In genomic region chr6:46491789-46492547, GRCh38 we compare ENCODE assay signal across 8 cellular contexts.
DNase-seq lines count a peak whose midpoint lies in the region; ATAC-seq lines count a peak whose summit lies in the region.

No MANE protein-coding gene starts in this region.

- ATAC-seq in HG02943 (IDR thresholded peaks at IDR 0.05; ENCODE audit: low read depth, unreplicated experiment), result peak; percentile 64
- peak; percentile 76 for ATAC-seq in stimulated activated effector memory CD8-positive, alpha-beta T cell treated with anti-CD3 and anti-CD28 coated beads, Interleukin-12 subunit alpha, Interleukin-12 subunit beta, amount 100 ng/mL, for 72 hours

- peaks cover 11% of the 10 kb centered on the region for H3K4me1 Mint-ChIP-seq in dendritic cell treated with granulocyte-macrophage colony-stimulating factor and Interleukin-4, amounts not matched to agents 40 ng/mL and 50 ng/mL, for 4 days (ENCODE audit: low read depth)
- H3K4me1 Mint-ChIP-seq in stimulated activated effector memory CD8-positive, alpha-beta T cell treated with anti-CD3 and anti-CD28 coated beads, Interleukin-12 subunit alpha, Interleukin-12 subunit beta, amount 100 ng/mL, for 72 hours, result no peaks in the 10 kb centered on the region

- H3K9me3 Mint-ChIP-seq in dendritic cell treated with granulocyte-macrophage colony-stimulating factor and Interleukin-4, amounts not matched to agents 40 ng/mL and 50 ng/mL, for 4 days, result no peaks in the 10 kb centered on the region
- no peaks in the 10 kb centered on the region for H3K9me3 Mint-ChIP-seq in stimulated activated effector memory CD8-positive, alpha-beta T cell treated with anti-CD3 and anti-CD28 coated beads, Interleukin-12 subunit alpha, Interleukin-12 subunit beta, amount 100 ng/mL, for 72 hours

- peaks cover 63% of the 10 kb centered on the region for H3K27me3 Mint-ChIP-seq in dendritic cell treated with granulocyte-macrophage colony-stimulating factor and Interleukin-4, amounts not matched to agents 40 ng/mL and 50 ng/mL, for 4 days

- H3K36me3 Mint-ChIP-seq in dendritic cell treated with granulocyte-macrophage colony-stimulating factor and Interleukin-4, amounts not matched to agents 40 ng/mL and 50 ng/mL, for 4 days (ENCODE audit: low read depth), result no peaks in the 10 kb centered on the region
- no peaks in the 10 kb centered on the region for H3K36me3 Mint-ChIP-seq in stimulated activated effector memory CD8-positive, alpha-beta T cell treated with anti-CD3 and anti-CD28 coated beads, Interleukin-12 subunit alpha, Interleukin-12 subunit beta, amount 100 ng/mL, for 72 hours

- H3K27ac Mint-ChIP-seq in dendritic cell treated with granulocyte-macrophage colony-stimulating factor and Interleukin-4, amounts not matched to agents 40 ng/mL and 50 ng/mL, for 4 days, result no peak overlapping the region
- no peak overlapping the region for H3K27ac Mint-ChIP-seq in stimulated activated effector memory CD8-positive, alpha-beta T cell treated with anti-CD3 and anti-CD28 coated beads, Interleukin-12 subunit alpha, Interleukin-12 subunit beta, amount 100 ng/mL, for 72 hours

- H3K4me3 Mint-ChIP-seq in dendritic cell treated with granulocyte-macrophage colony-stimulating factor and Interleukin-4, amounts not matched to agents 40 ng/mL and 50 ng/mL, for 4 days, result peak overlapping the region; percentile 76
- H3K4me3 Mint-ChIP-seq in stimulated activated effector memory CD8-positive, alpha-beta T cell treated with anti-CD3 and anti-CD28 coated beads, Interleukin-12 subunit alpha, Interleukin-12 subunit beta, amount 100 ng/mL, for 72 hours, result peak overlapping the region; percentile 46

- intact Hi-C loops in dendritic cell treated with granulocyte-macrophage colony-stimulating factor and Interleukin-4, amounts not matched to agents 40 ng/mL and 50 ng/mL, for 4 days (cut with micrococcal nuclease), result no loop called here

- no peaks in the 10 kb centered on the region for H3K27me3 ChIP-seq in layer of hippocampus (ENCODE audit: control insufficient read depth, insufficient read depth, low read length)

- peak overlapping the region; percentile 84 for H3K27ac ChIP-seq in layer of hippocampus (ENCODE audit: low read depth, low read length)

- DNase-seq in activated T-cell treated with anti-CD3 and anti-CD28 coated beads for 48 hours (ENCODE audit: low read depth), result peak; percentile 13
- no peak for DNase-seq in activated T-cell treated with anti-CD3 and anti-CD28 coated beads for 4 hours
- DNase-seq in RKO (ENCODE audit: low spot score), result peak; percentile 7
- DNase-seq in stimulated activated effector memory CD8-positive, alpha-beta T cell treated with anti-CD3 and anti-CD28 coated beads, Interleukin-12 subunit alpha, Interleukin-12 subunit beta, amount 100 ng/mL, for 72 hours (ENCODE audit: low spot score in 2 of 2), result peak in 1 of 2 donors; percentile 5
- no peak for DNase-seq in NCI-H446 treated with DMSO at 0.1 percent for 48 hours (lab: John Stamatoyannopoulos, UW)

Comparison
In these comparisons a context has a peak if more than half of its experiments do, and no peak if none do; other contexts are left out.
1. DNase-seq: peak in activated T-cell treated with anti-CD3 and anti-CD28 coated beads for 48 hours (single experiment) and RKO (single experiment); none in activated T-cell treated with anti-CD3 and anti-CD28 coated beads for 4 hours (single experiment) and NCI-H446 treated with DMSO at 0.1 percent for 48 hours (single experiment).